1 cellular context compared by ENCODE assay signal in the genomic region with DNA sequence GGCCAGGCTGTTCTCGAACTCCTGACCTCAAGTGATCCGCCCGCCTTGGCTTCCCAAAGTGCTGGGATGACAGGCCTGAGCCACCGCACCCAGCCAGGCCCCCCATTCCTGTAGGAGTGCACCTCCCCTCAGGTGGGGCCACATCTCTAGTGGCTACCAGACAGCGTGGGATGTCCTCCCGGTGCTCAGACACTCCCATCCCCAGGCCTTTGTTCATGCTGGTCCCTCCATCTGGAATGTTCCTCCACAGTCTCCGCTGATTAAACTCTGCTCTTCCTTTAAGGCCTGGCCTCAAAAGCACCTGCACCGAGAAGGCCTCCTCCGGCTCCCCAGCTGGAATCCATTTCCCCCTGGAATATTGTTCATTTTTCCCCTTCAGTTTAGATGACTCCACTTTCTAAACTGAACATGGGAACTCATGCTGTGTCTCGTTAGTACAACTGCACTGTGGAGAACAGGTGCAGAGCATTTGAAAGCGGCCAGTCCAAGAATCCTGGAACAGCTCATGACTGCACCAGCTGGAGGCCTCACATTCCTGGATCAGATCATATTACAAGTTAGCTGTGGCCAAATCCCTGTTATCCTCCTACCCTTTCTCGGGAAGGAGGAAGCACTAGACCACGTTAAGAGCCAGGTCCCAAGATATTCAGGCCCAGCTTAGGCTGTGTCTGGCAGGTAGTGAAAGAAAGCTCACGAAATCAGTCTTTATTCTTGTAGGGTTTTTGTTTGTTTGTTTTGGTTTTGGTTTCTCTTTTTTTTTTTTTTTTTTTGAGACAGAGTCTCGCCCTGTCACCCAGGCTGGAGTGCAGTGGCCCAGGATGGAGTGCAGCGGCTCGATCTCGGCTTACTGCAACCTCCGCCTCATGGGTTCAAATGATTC.
TF ChIP-seq lines count a peak whose summit lies in the region.

No MANE protein-coding gene starts in this region.

TF ChIP-seq in WTC11, 78 proteins besides CTCF, POLR2A, EP300 and RAD21 (continued from another document):
- TF ChIP-seq, protein P1, sequence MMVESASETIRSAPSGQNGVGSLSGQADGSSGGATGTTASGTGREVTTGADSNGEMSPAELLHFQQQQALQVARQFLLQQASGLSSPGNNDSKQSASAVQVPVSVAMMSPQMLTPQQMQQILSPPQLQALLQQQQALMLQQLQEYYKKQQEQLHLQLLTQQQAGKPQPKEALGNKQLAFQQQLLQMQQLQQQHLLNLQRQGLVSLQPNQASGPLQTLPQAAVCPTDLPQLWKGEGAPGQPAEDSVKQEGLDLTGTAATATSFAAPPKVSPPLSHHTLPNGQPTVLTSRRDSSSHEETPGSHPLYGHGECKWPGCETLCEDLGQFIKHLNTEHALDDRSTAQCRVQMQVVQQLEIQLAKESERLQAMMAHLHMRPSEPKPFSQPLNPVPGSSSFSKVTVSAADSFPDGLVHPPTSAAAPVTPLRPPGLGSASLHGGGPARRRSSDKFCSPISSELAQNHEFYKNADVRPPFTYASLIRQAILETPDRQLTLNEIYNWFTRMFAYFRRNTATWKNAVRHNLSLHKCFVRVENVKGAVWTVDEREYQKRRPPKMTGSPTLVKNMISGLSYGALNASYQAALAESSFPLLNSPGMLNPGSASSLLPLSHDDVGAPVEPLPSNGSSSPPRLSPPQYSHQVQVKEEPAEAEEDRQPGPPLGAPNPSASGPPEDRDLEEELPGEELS (CRISPR knock-in tag; IDR thresholded peaks at IDR 0.05): no peak
- TF ChIP-seq ZNF263 (CRISPR knock-in tag; IDR thresholded peaks at IDR 0.05; ENCODE audit: low read depth): no peak
- TF ChIP-seq NFYB (CRISPR knock-in tag; conservative IDR thresholded peaks at IDR 0.05; ENCODE audit: low read depth): no peak
- TF ChIP-seq, protein P2, sequence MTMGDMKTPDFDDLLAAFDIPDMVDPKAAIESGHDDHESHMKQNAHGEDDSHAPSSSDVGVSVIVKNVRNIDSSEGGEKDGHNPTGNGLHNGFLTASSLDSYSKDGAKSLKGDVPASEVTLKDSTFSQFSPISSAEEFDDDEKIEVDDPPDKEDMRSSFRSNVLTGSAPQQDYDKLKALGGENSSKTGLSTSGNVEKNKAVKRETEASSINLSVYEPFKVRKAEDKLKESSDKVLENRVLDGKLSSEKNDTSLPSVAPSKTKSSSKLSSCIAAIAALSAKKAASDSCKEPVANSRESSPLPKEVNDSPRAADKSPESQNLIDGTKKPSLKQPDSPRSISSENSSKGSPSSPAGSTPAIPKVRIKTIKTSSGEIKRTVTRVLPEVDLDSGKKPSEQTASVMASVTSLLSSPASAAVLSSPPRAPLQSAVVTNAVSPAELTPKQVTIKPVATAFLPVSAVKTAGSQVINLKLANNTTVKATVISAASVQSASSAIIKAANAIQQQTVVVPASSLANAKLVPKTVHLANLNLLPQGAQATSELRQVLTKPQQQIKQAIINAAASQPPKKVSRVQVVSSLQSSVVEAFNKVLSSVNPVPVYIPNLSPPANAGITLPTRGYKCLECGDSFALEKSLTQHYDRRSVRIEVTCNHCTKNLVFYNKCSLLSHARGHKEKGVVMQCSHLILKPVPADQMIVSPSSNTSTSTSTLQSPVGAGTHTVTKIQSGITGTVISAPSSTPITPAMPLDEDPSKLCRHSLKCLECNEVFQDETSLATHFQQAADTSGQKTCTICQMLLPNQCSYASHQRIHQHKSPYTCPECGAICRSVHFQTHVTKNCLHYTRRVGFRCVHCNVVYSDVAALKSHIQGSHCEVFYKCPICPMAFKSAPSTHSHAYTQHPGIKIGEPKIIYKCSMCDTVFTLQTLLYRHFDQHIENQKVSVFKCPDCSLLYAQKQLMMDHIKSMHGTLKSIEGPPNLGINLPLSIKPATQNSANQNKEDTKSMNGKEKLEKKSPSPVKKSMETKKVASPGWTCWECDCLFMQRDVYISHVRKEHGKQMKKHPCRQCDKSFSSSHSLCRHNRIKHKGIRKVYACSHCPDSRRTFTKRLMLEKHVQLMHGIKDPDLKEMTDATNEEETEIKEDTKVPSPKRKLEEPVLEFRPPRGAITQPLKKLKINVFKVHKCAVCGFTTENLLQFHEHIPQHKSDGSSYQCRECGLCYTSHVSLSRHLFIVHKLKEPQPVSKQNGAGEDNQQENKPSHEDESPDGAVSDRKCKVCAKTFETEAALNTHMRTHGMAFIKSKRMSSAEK (CRISPR knock-in tag; IDR thresholded peaks at IDR 0.05; ENCODE audit: borderline replicate concordance): no peak
- TF ChIP-seq FOXJ3 (CRISPR knock-in tag; IDR thresholded peaks at IDR 0.05; ENCODE audit: borderline replicate concordance): no peak
- no peak for TF ChIP-seq RELA (CRISPR knock-in tag; IDR thresholded peaks at IDR 0.05; ENCODE audit: borderline replicate concordance)
- TF ChIP-seq, protein P3, sequence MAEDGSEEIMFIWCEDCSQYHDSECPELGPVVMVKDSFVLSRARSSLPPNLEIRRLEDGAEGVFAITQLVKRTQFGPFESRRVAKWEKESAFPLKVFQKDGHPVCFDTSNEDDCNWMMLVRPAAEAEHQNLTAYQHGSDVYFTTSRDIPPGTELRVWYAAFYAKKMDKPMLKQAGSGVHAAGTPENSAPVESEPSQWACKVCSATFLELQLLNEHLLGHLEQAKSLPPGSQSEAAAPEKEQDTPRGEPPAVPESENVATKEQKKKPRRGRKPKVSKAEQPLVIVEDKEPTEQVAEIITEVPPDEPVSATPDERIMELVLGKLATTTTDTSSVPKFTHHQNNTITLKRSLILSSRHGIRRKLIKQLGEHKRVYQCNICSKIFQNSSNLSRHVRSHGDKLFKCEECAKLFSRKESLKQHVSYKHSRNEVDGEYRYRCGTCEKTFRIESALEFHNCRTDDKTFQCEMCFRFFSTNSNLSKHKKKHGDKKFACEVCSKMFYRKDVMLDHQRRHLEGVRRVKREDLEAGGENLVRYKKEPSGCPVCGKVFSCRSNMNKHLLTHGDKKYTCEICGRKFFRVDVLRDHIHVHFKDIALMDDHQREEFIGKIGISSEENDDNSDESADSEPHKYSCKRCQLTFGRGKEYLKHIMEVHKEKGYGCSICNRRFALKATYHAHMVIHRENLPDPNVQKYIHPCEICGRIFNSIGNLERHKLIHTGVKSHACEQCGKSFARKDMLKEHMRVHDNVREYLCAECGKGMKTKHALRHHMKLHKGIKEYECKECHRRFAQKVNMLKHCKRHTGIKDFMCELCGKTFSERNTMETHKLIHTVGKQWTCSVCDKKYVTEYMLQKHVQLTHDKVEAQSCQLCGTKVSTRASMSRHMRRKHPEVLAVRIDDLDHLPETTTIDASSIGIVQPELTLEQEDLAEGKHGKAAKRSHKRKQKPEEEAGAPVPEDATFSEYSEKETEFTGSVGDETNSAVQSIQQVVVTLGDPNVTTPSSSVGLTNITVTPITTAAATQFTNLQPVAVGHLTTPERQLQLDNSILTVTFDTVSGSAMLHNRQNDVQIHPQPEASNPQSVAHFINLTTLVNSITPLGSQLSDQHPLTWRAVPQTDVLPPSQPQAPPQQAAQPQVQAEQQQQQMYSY (CRISPR knock-in tag; IDR thresholded peaks at IDR 0.05): no peak
- TF ChIP-seq, protein P4, sequence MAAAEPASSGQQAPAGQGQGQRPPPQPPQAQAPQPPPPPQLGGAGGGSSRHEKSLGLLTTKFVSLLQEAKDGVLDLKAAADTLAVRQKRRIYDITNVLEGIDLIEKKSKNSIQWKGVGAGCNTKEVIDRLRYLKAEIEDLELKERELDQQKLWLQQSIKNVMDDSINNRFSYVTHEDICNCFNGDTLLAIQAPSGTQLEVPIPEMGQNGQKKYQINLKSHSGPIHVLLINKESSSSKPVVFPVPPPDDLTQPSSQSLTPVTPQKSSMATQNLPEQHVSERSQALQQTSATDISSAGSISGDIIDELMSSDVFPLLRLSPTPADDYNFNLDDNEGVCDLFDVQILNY (CRISPR knock-in tag; IDR thresholded peaks at IDR 0.05): no peak
- TF ChIP-seq, protein P5, sequence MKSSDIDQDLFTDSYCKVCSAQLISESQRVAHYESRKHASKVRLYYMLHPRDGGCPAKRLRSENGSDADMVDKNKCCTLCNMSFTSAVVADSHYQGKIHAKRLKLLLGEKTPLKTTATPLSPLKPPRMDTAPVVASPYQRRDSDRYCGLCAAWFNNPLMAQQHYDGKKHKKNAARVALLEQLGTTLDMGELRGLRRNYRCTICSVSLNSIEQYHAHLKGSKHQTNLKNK (CRISPR knock-in tag; IDR thresholded peaks at IDR 0.05): no peak
- no peak for TF ChIP-seq TCF7 (CRISPR knock-in tag; IDR thresholded peaks at IDR 0.05; ENCODE audit: low read depth)
- TF ChIP-seq TP53 (CRISPR knock-in tag; IDR thresholded peaks at IDR 0.05): no peak
- no peak for TF ChIP-seq ZNF219 (CRISPR knock-in tag; IDR thresholded peaks at IDR 0.05; ENCODE audit: borderline replicate concordance)
- 0 out of 2 replicates have a peak, but pooled peaks have one; percentile 42 for TF ChIP-seq SP1 (CRISPR knock-in tag; conservative IDR thresholded peaks at IDR 0.05)
- TF ChIP-seq ZNF423 (CRISPR knock-in tag; IDR thresholded peaks at IDR 0.05): peak; percentile 40
- TF ChIP-seq MYBL2 (CRISPR knock-in tag; IDR thresholded peaks at IDR 0.05): no peak
- TF ChIP-seq, protein P6, sequence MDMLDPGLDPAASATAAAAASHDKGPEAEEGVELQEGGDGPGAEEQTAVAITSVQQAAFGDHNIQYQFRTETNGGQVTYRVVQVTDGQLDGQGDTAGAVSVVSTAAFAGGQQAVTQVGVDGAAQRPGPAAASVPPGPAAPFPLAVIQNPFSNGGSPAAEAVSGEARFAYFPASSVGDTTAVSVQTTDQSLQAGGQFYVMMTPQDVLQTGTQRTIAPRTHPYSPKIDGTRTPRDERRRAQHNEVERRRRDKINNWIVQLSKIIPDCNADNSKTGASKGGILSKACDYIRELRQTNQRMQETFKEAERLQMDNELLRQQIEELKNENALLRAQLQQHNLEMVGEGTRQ (CRISPR knock-in tag; IDR thresholded peaks at IDR 0.05): no peak
- no peak for TF ChIP-seq EMX1 (CRISPR knock-in tag; IDR thresholded peaks at IDR 0.05)
- TF ChIP-seq ETV6 (CRISPR knock-in tag; IDR thresholded peaks at IDR 0.05): no peak
- TF ChIP-seq ZNF671 (CRISPR knock-in tag; IDR thresholded peaks at IDR 0.05): no peak
- TF ChIP-seq, protein P7, sequence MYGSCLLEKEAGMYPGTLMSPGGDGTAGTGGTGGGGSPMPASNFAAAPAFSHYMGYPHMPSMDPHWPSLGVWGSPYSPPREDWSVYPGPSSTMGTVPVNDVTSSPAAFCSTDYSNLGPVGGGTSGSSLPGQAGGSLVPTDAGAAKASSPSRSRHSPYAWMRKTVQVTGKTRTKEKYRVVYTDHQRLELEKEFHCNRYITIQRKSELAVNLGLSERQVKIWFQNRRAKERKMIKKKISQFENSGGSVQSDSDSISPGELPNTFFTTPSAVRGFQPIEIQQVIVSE (CRISPR knock-in tag; IDR thresholded peaks at IDR 0.05; ENCODE audit: borderline replicate concordance): no peak
- no peak for TF ChIP-seq ZNF416 (CRISPR knock-in tag; IDR thresholded peaks at IDR 0.05)
- TF ChIP-seq ATF1 (CRISPR knock-in tag; IDR thresholded peaks at IDR 0.05): no peak
- no peak for TF ChIP-seq RORB (CRISPR knock-in tag; IDR thresholded peaks at IDR 0.05)
- no peak for TF ChIP-seq ZNF121 (CRISPR knock-in tag; IDR thresholded peaks at IDR 0.05)
- TF ChIP-seq, protein P8, sequence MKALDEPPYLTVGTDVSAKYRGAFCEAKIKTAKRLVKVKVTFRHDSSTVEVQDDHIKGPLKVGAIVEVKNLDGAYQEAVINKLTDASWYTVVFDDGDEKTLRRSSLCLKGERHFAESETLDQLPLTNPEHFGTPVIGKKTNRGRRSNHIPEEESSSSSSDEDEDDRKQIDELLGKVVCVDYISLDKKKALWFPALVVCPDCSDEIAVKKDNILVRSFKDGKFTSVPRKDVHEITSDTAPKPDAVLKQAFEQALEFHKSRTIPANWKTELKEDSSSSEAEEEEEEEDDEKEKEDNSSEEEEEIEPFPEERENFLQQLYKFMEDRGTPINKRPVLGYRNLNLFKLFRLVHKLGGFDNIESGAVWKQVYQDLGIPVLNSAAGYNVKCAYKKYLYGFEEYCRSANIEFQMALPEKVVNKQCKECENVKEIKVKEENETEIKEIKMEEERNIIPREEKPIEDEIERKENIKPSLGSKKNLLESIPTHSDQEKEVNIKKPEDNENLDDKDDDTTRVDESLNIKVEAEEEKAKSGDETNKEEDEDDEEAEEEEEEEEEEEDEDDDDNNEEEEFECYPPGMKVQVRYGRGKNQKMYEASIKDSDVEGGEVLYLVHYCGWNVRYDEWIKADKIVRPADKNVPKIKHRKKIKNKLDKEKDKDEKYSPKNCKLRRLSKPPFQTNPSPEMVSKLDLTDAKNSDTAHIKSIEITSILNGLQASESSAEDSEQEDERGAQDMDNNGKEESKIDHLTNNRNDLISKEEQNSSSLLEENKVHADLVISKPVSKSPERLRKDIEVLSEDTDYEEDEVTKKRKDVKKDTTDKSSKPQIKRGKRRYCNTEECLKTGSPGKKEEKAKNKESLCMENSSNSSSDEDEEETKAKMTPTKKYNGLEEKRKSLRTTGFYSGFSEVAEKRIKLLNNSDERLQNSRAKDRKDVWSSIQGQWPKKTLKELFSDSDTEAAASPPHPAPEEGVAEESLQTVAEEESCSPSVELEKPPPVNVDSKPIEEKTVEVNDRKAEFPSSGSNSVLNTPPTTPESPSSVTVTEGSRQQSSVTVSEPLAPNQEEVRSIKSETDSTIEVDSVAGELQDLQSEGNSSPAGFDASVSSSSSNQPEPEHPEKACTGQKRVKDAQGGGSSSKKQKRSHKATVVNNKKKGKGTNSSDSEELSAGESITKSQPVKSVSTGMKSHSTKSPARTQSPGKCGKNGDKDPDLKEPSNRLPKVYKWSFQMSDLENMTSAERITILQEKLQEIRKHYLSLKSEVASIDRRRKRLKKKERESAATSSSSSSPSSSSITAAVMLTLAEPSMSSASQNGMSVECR (CRISPR knock-in tag; IDR thresholded peaks at IDR 0.05; ENCODE audit: borderline replicate concordance): no peak
- TF ChIP-seq, protein P9, sequence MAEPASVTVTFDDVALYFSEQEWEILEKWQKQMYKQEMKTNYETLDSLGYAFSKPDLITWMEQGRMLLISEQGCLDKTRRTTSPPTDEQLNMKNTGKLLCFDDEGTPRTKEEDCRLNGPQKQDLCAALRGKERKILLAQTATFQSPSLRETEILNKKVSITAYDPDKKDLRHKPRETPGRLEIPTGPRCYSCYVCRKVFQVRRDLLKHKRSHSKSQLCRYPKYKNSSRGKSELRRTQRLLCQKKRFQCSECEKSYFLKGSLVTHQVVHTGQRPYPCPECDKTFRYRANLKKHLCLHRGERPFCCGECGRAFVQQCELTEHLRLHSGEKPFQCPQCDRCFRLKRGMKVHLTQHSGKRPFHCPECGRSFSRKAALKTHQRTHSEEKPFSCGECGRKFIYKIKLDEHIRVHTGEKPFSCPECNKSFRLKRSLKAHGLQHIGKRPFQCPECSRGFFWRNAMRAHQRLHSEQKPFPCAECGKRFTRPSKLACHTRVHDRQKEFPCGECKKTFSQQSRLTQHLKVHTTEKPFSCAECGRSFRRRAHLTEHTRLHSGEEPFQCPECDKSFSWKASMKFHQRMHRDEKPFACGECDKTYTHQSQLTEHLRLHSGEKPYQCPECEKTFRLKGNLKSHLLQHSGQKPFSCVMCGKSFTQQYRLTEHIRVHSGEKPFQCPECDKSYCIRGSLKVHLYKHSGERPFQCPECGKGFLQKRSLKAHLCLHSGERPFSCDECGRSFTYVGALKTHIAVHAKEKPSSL (CRISPR knock-in tag; conservative IDR thresholded peaks at IDR 0.05): no peak
- no peak for TF ChIP-seq SMAD4 (CRISPR knock-in tag; IDR thresholded peaks at IDR 0.05)
- TF ChIP-seq, protein P10, sequence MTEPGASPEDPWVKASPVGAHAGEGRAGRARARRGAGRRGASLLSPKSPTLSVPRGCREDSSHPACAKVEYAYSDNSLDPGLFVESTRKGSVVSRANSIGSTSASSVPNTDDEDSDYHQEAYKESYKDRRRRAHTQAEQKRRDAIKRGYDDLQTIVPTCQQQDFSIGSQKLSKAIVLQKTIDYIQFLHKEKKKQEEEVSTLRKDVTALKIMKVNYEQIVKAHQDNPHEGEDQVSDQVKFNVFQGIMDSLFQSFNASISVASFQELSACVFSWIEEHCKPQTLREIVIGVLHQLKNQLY (CRISPR knock-in tag; IDR thresholded peaks at IDR 0.05): no peak
- no peak for TF ChIP-seq OVOL2 (CRISPR knock-in tag; IDR thresholded peaks at IDR 0.05; ENCODE audit: borderline replicate concordance)
- TF ChIP-seq NR2C2 (CRISPR knock-in tag; IDR thresholded peaks at IDR 0.05): no peak
- TF ChIP-seq HMGA2 (CRISPR knock-in tag; IDR thresholded peaks at IDR 0.05): no peak
